20 cellular contexts compared by ENCODE assay signal in the genomic region with DNA sequence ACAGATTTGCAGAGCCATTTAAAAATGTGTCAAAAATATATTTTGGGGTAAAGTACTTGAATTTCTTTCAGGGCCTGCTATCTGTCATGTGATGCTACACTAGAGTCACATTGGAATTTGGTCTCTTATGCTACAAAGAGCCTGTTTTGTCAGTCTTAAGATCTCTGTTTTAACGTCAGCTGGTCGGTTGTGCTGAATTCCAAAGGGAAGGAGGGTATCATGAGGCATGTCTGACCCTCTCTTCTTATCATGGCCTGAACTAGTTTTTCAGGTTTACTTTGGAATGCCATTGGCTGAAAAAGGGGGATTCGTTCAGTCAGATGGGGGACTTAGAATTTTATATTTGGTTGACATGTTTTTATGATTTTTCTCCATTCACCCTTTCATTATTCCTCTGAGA.
DNase-seq lines count a peak whose midpoint lies in the region; ATAC-seq and TF ChIP-seq lines count a peak whose summit lies in the region.
"Had no signal": no experiment of that assay in that cellular context is flagged by ENCODE, and none has a peak within 500 bp of the region (broad histone marks: within the 10 kb centered on the region; RNA-seq: fewer than 3 reads in every experiment).

No MANE protein-coding gene starts in this region.

- H3K79me2 ChIP-seq in hepatocyte, result no peaks in the 10 kb centered on the region

- H3K4me3 ChIP-seq in Caco-2 (ENCODE audit: low read depth, low read length) (no peak overlapping the region), HUES48 (ENCODE audit: low read depth, low read length) (peak overlapping the region; percentile 3; the same call in 1 of the 2 replicates), hepatocyte (no peak overlapping the region)
- H3K4me3 ChIP-seq: BLaER1 had no signal

- intact Hi-C loops in Caco-2 (cut with micrococcal nuclease; ENCODE audit: unreplicated experiment), result no loop called here

- TF ChIP-seq CTCF in Caco-2 (IDR thresholded peaks at IDR 0.05; ENCODE audit: insufficient read depth in 1 of 2, low read depth in 1 of 2, low read length in 1 of 2, severe bottlenecking in 1 of 2, unreplicated experiment in 1 of 2), result no peak
- TF ChIP-seq CTCF in hepatocyte (IDR thresholded peaks at IDR 0.05; ENCODE audit: poor library complexity), result no peak
- TF ChIP-seq CTCF in mesothelial cell of epicardium (IDR thresholded peaks at IDR 0.05; ENCODE audit: unreplicated experiment), result no peak

- H3K4me3 Mint-ChIP-seq in Caco-2 (ENCODE audit: unreplicated experiment) (peak overlapping the region; percentile 39), mesothelial cell of epicardium (no peak overlapping the region)
- H3K4me3 Mint-ChIP-seq: B cell; CD4-positive, CD25-positive, alpha-beta regulatory T cell; CD8-positive, alpha-beta T cell had no signal

- H3K4me1 ChIP-seq in Caco-2 (peaks cover 14% of the 10 kb centered on the region), HUES48 (ENCODE audit: control insufficient read depth, insufficient read depth, low read length) (peaks cover 54% of the 10 kb centered on the region), hepatocyte (ENCODE audit: insufficient read depth) (peaks cover 3% of the 10 kb centered on the region)
- H3K4me1 ChIP-seq: BLaER1 had no signal

- H3K4me2 ChIP-seq in hepatocyte, result no peak overlapping the region
- H3K4me2 ChIP-seq: BLaER1 had no signal

- POLR2A ChIA-PET in Caco-2 (lab: Charles Lee), result no interaction called here

- no peaks in the 10 kb centered on the region for H3K36me3 ChIP-seq in Caco-2 (ENCODE audit: control insufficient read depth, insufficient read depth, low read length)
- H3K36me3 ChIP-seq in HUES48 (ENCODE audit: control insufficient read depth, insufficient read depth, low read length), result no peaks in the 10 kb centered on the region
- no peaks in the 10 kb centered on the region for H3K36me3 ChIP-seq in hepatocyte (replicated peaks; ENCODE audit: insufficient read depth, low read depth)
- H3K36me3 ChIP-seq: BLaER1 had no signal

- BruUV-seq in Caco-2 (replicated peaks; lab: Mats Ljungman, UMichigan), result no TSS peak

- H3K4me1 Mint-ChIP-seq in Caco-2 (ENCODE audit: low read depth, unreplicated experiment), result peaks cover 25% of the 10 kb centered on the region
- H3K4me1 Mint-ChIP-seq in mesothelial cell of epicardium, result peaks cover 28% of the 10 kb centered on the region
- H3K4me1 Mint-ChIP-seq: B cell had no signal

- H3K36me3 Mint-ChIP-seq in Caco-2 (ENCODE audit: insufficient read depth, unreplicated experiment), result peaks cover 7% of the 10 kb centered on the region
- no peaks in the 10 kb centered on the region for H3K36me3 Mint-ChIP-seq in mesothelial cell of epicardium
- H3K36me3 Mint-ChIP-seq: CD4-positive, CD25-positive, alpha-beta regulatory T cell; CD8-positive, alpha-beta T cell had no signal

- H3K9me3 Mint-ChIP-seq in Caco-2 (ENCODE audit: unreplicated experiment) (peaks cover 13% of the 10 kb centered on the region), mesothelial cell of epicardium (peaks cover 3% of the 10 kb centered on the region)
- H3K9me3 Mint-ChIP-seq: CD8-positive, alpha-beta T cell had no signal

- no peak overlapping the region for H2AFZ ChIP-seq in hepatocyte

- no peaks in the 10 kb centered on the region for H3K9me3 ChIP-seq in Caco-2
- H3K9me3 ChIP-seq in HUES48 (ENCODE audit: control insufficient read depth, insufficient read depth, low read length), result no peaks in the 10 kb centered on the region
- H3K9me3 ChIP-seq in hepatocyte (ENCODE audit: low read depth), result no peaks in the 10 kb centered on the region
- H3K9me3 ChIP-seq: BLaER1 had no signal

- CTCF ChIA-PET in Caco-2 (lab: Charles Lee), result no interaction called here

- H3K9ac ChIP-seq in HUES48 (ENCODE audit: low read depth, low read length), result no peak overlapping the region
- H3K9ac ChIP-seq: BLaER1 had no signal

- no peaks in the 10 kb centered on the region for H4K20me1 ChIP-seq in hepatocyte (ENCODE audit: insufficient read depth, poor library complexity, severe bottlenecking)
- H4K20me1 ChIP-seq: BLaER1 had no signal

- H3K27ac Mint-ChIP-seq in Caco-2 (ENCODE audit: unreplicated experiment) (peak overlapping the region; percentile 51), mesothelial cell of epicardium (peak overlapping the region; percentile 60)
- H3K27ac Mint-ChIP-seq: B cell; CD4-positive, CD25-positive, alpha-beta regulatory T cell; CD8-positive, alpha-beta T cell had no signal

- peak in 1 of 2 experiments; percentile 17 for DNase-seq in Caco-2
- DNase-seq in hepatocyte (ENCODE audit: low spot score), result no peak
- no peak for DNase-seq in mesothelial cell of epicardium (ENCODE audit: low spot score in 2 of 2, unreplicated experiment in 2 of 2)
- no peak for DNase-seq in activated CD4-positive, alpha-beta T cell treated with anti-CD3 and anti-CD28 coated beads for 1 hour
- DNase-seq: CD4-positive, CD25-positive, alpha-beta regulatory T cell; CD8-positive, alpha-beta T cell; DMS 273 treated with DMSO at 0.1 percent for 48 hours; DMS79; EL; GF-D8; H7; HCEC 1CT had no signal

- no peaks in the 10 kb centered on the region for H3K9me2 ChIP-seq in hepatocyte (replicated peaks; ENCODE audit: insufficient read depth)

- H3K27me3 Mint-ChIP-seq in Caco-2 (ENCODE audit: insufficient read depth, unreplicated experiment) (no peaks in the 10 kb centered on the region), mesothelial cell of epicardium (ENCODE audit: low read depth) (no peaks in the 10 kb centered on the region)
- H3K27me3 Mint-ChIP-seq: CD4-positive, CD25-positive, alpha-beta regulatory T cell had no signal

- H3K27me3 ChIP-seq in Caco-2 (replicated peaks; ENCODE audit: control insufficient read depth, insufficient read depth, low read length) (no peaks in the 10 kb centered on the region), HUES48 (ENCODE audit: control insufficient read depth, insufficient read depth, low read length) (peaks cover 88% of the 10 kb centered on the region), hepatocyte (no peaks in the 10 kb centered on the region)
- H3K27me3 ChIP-seq: BLaER1 had no signal

- H3K27ac ChIP-seq in HUES48 (ENCODE audit: low read depth, low read length) (no peak overlapping the region), hepatocyte (peak overlapping the region; percentile 24)
- H3K27ac ChIP-seq: 22Rv1, BLaER1, C4-2B had no signal

- ATAC-seq in HG03354 (IDR thresholded peaks at IDR 0.05; ENCODE audit: poor library complexity, severe bottlenecking, unreplicated experiment) (no peak), GM21360 (IDR thresholded peaks at IDR 0.05; ENCODE audit: unreplicated experiment) (no peak), HG03135 (IDR thresholded peaks at IDR 0.05; ENCODE audit: unreplicated experiment) (no peak)
- ATAC-seq: CD8-positive, alpha-beta T cell had no signal

- WGBS in hepatocyte (ENCODE audit: low lambda C conversion rate, missing lambda C conversion rate), result 47% methylated on average over 3 of the region's 3 CpGs
